ENCODE assay signal across 1 cellular context in genomic region chr14:58427289-58428010, GRCh38.
TF ChIP-seq lines count a peak whose summit lies in the region.

Gene KIAA0586, plus strand, starts transcription at chr14:58427719. Its CDS starts 546 bp downstream, at chr14:58428265.
Gene TIMM9, minus strand, starts transcription at chr14:58427531. Its CDS starts 15,586 bp downstream, at chr14:58411945.

TF ChIP-seq in HepG2, 621 proteins besides CTCF, POLR2A, EP300 and RAD21 (continued from another document and continues in another):
- TF ChIP-seq RERE (CRISPR knock-in tag; IDR thresholded peaks at IDR 0.05; ENCODE audit: low read depth): no peak
- no peak for TF ChIP-seq ZNF883 (CRISPR knock-in tag; IDR thresholded peaks at IDR 0.05; ENCODE audit: not compliant biosample characterization)
- peak; percentile 83 for TF ChIP-seq HDAC1 (CRISPR knock-in tag; IDR thresholded peaks at IDR 0.05)
- TF ChIP-seq SIX4 (CRISPR knock-in tag; IDR thresholded peaks at IDR 0.05): peak; percentile 47; the same call in 1 of the 2 replicates
- TF ChIP-seq PITX1 (CRISPR knock-in tag; IDR thresholded peaks at IDR 0.05): peak; percentile 13; the same call in 1 of the 2 replicates
- peak; percentile 36; the same call in 1 of the 2 replicates for TF ChIP-seq ARNTL (CRISPR knock-in tag; IDR thresholded peaks at IDR 0.05)
- no peak for TF ChIP-seq SOX13 (IDR thresholded peaks at IDR 0.05)
- peak; percentile 19 to 68; a peak in 1 of 4 replicates for TF ChIP-seq SOX13 (CRISPR knock-in tag; conservative IDR thresholded peaks at IDR 0.05 in 1 of 2, IDR thresholded peaks at IDR 0.05 in 1 of 2)
- TF ChIP-seq YEATS2 (CRISPR knock-in tag; IDR thresholded peaks at IDR 0.05; ENCODE audit: borderline replicate concordance): peak; percentile 83
- no peak for TF ChIP-seq ZNF251 (CRISPR knock-in tag; IDR thresholded peaks at IDR 0.05)
- TF ChIP-seq SNAPC2 (CRISPR knock-in tag; IDR thresholded peaks at IDR 0.05): 0 out of 2 replicates have a peak, but pooled peaks have one; percentile 23
- TF ChIP-seq ZNF691 (CRISPR knock-in tag; IDR thresholded peaks at IDR 0.05; ENCODE audit: borderline replicate concordance, low read depth): no peak
- no peak for TF ChIP-seq LBX2 (CRISPR knock-in tag; IDR thresholded peaks at IDR 0.05; ENCODE audit: borderline replicate concordance)
- TF ChIP-seq MED8 (CRISPR knock-in tag; IDR thresholded peaks at IDR 0.05; ENCODE audit: insufficient replicate concordance): peak; percentile 54
- TF ChIP-seq RBM39 (IDR thresholded peaks at IDR 0.05; ENCODE audit: low read depth, low read length, poor library complexity, severe bottlenecking): no peak
- TF ChIP-seq MEIS1 (CRISPR knock-in tag; IDR thresholded peaks at IDR 0.05; ENCODE audit: borderline replicate concordance): no peak; the same call in 1 of the 2 replicates
- TF ChIP-seq ZNF317 (CRISPR knock-in tag; IDR thresholded peaks at IDR 0.05): no peak
- TF ChIP-seq CCAR2 (optimal IDR thresholded peaks at IDR 0.05; ENCODE audit: low read depth, low read length): no peak
- TF ChIP-seq KDM6A (CRISPR knock-in tag; IDR thresholded peaks at IDR 0.05; ENCODE audit: low read depth): no peak
- TF ChIP-seq CERS6 (CRISPR knock-in tag; IDR thresholded peaks at IDR 0.05): no peak
- no peak for TF ChIP-seq TOPORS (CRISPR knock-in tag; IDR thresholded peaks at IDR 0.05)
- no peak for TF ChIP-seq BCL3 (CRISPR knock-in tag; IDR thresholded peaks at IDR 0.05)
- no peak; the same call in 1 of the 2 replicates for TF ChIP-seq SRF (IDR thresholded peaks at IDR 0.05; ENCODE audit: low read depth, low read length)
- no peak for TF ChIP-seq DBP (CRISPR knock-in tag; IDR thresholded peaks at IDR 0.05; ENCODE audit: not compliant biosample characterization)
- no peak for TF ChIP-seq TRIM22 (IDR thresholded peaks at IDR 0.05)
- 0 out of 2 replicates have a peak, but pooled peaks have one; percentile 14 for TF ChIP-seq ONECUT2 (CRISPR knock-in tag; IDR thresholded peaks at IDR 0.05)
- TF ChIP-seq ATF7-NPFF (CRISPR knock-in tag; IDR thresholded peaks at IDR 0.05; ENCODE audit: low read depth): no peak
- TF ChIP-seq ZNF333 (CRISPR knock-in tag; IDR thresholded peaks at IDR 0.05; ENCODE audit: borderline replicate concordance): no peak
- no peak for TF ChIP-seq NFIC (IDR thresholded peaks at IDR 0.05; ENCODE audit: low read length)
- no peak for TF ChIP-seq ZNF460 (CRISPR knock-in tag; IDR thresholded peaks at IDR 0.05; ENCODE audit: borderline replicate concordance)
- no peak; the same call in 1 of the 2 replicates for TF ChIP-seq DNMT3B (CRISPR knock-in tag; conservative IDR thresholded peaks at IDR 0.05)
- TF ChIP-seq MIXL1 (CRISPR knock-in tag; IDR thresholded peaks at IDR 0.05): peak; percentile 76; the same call in 1 of the 2 replicates
- TF ChIP-seq THYN1 (CRISPR knock-in tag; IDR thresholded peaks at IDR 0.05; ENCODE audit: borderline replicate concordance, low read depth): no peak
- TF ChIP-seq MIER2 (CRISPR knock-in tag; IDR thresholded peaks at IDR 0.05): no peak; the same call in 1 of the 2 replicates
- TF ChIP-seq KAT2B (IDR thresholded peaks at IDR 0.05; ENCODE audit: borderline replicate concordance, low read depth, low read length): no peak
- no peak for TF ChIP-seq SATB2 (CRISPR knock-in tag; IDR thresholded peaks at IDR 0.05)
- peak; percentile 62; the same call in 1 of the 2 replicates for TF ChIP-seq ZKSCAN8 (CRISPR knock-in tag; IDR thresholded peaks at IDR 0.05; ENCODE audit: borderline replicate concordance)
- no peak for TF ChIP-seq NBN (conservative IDR thresholded peaks at IDR 0.05)
- TF ChIP-seq MZF1 (CRISPR knock-in tag; IDR thresholded peaks at IDR 0.05; ENCODE audit: borderline replicate concordance): no peak
- TF ChIP-seq FOXK2 (IDR thresholded peaks at IDR 0.05): peak; percentile 96
- no peak for TF ChIP-seq NR3C1 (CRISPR knock-in tag; IDR thresholded peaks at IDR 0.05)
- no peak; the same call in 1 of the 2 replicates for TF ChIP-seq ZNF607 (CRISPR knock-in tag; IDR thresholded peaks at IDR 0.05; ENCODE audit: borderline replicate concordance)
- TF ChIP-seq GATAD1 (CRISPR knock-in tag; IDR thresholded peaks at IDR 0.05): peak; percentile 92
- no peak for TF ChIP-seq ZNF598 (CRISPR knock-in tag; IDR thresholded peaks at IDR 0.05; ENCODE audit: borderline replicate concordance)
- TF ChIP-seq ZNF121 (CRISPR knock-in tag; IDR thresholded peaks at IDR 0.05): no peak
- TF ChIP-seq XRCC5 (optimal IDR thresholded peaks at IDR 0.05; ENCODE audit: low read length): no peak
- TF ChIP-seq MAFF (IDR thresholded peaks at IDR 0.05; ENCODE audit: low read depth, low read length): no peak
- peak; percentile 18; the same call in 1 of the 2 replicates for TF ChIP-seq ZHX2 (IDR thresholded peaks at IDR 0.05; ENCODE audit: low read depth)
- no peak; the same call in 1 of the 2 replicates for TF ChIP-seq ZHX2 (CRISPR knock-in tag; IDR thresholded peaks at IDR 0.05; ENCODE audit: borderline replicate concordance)
- no peak for TF ChIP-seq TCF7 (IDR thresholded peaks at IDR 0.05; ENCODE audit: low read depth)
- TF ChIP-seq ZNF556 (CRISPR knock-in tag; IDR thresholded peaks at IDR 0.05; ENCODE audit: borderline replicate concordance): no peak; the same call in none of the 2 replicates
- no peak for TF ChIP-seq NFIB (CRISPR knock-in tag; IDR thresholded peaks at IDR 0.05; ENCODE audit: borderline replicate concordance)
- TF ChIP-seq JUN (CRISPR knock-in tag; IDR thresholded peaks at IDR 0.05): 0 out of 2 replicates have a peak, but pooled peaks have one; percentile 44
- TF ChIP-seq XBP1 (CRISPR knock-in tag; IDR thresholded peaks at IDR 0.05): no peak
- TF ChIP-seq IRX3 (CRISPR knock-in tag; IDR thresholded peaks at IDR 0.05; ENCODE audit: borderline replicate concordance, low read depth): no peak
- peak; percentile 34 for TF ChIP-seq YY1 (IDR thresholded peaks at IDR 0.05; ENCODE audit: insufficient read depth, insufficient replicate concordance, low read depth, low read length)
